Comparison of ENCODE assay signal across 2 cellular contexts in genomic region chr1:80779278-80779677, GRCh38.
TF ChIP-seq lines count a peak whose summit lies in the region.

No MANE protein-coding gene starts in this region.

TF ChIP-seq in liver, 16 proteins besides CTCF, POLR2A, EP300 and RAD21 (continued from another document):
- TF ChIP-seq ZBTB33 (IDR thresholded peaks at IDR 0.05) (no peak), FOXA2 (IDR thresholded peaks at IDR 0.05) (no peak), YY1 (IDR thresholded peaks at IDR 0.05) (no peak), HNF4G (IDR thresholded peaks at IDR 0.05) (no peak), TAF1 (conservative IDR thresholded peaks at IDR 0.05) (no peak), ATF3 (IDR thresholded peaks at IDR 0.05) (no peak), JUND (IDR thresholded peaks at IDR 0.05) (no peak), FOXA1 (IDR thresholded peaks at IDR 0.05) (no peak), MAX (IDR thresholded peaks at IDR 0.05) (no peak), REST (IDR thresholded peaks at IDR 0.05) (no peak), NR2F2 (IDR thresholded peaks at IDR 0.05) (no peak), GABPA (IDR thresholded peaks at IDR 0.05 in 1 of 2, conservative IDR thresholded peaks at IDR 0.05 in 1 of 2) (no peak)
TF ChIP-seq in liver: peak in this region for 0.

TF ChIP-seq in HepG2, 621 proteins besides CTCF, POLR2A, EP300 and RAD21 (continued from another document):
- TF ChIP-seq ZNF30 (CRISPR knock-in tag; IDR thresholded peaks at IDR 0.05) (no peak), CCAR2 (optimal IDR thresholded peaks at IDR 0.05; ENCODE audit: low read depth, low read length) (no peak), ZNF337 (CRISPR knock-in tag; IDR thresholded peaks at IDR 0.05; ENCODE audit: borderline replicate concordance, low read depth) (no peak), ZNF276 (CRISPR knock-in tag; IDR thresholded peaks at IDR 0.05; ENCODE audit: low read depth) (no peak), ZNF556 (CRISPR knock-in tag; IDR thresholded peaks at IDR 0.05; ENCODE audit: borderline replicate concordance) (no peak), ZBTB21 (CRISPR knock-in tag; IDR thresholded peaks at IDR 0.05) (no peak), ZZZ3 (CRISPR knock-in tag; IDR thresholded peaks at IDR 0.05; ENCODE audit: borderline replicate concordance) (no peak), PPARG (CRISPR knock-in tag; conservative IDR thresholded peaks at IDR 0.05) (no peak), SYNCRIP (IDR thresholded peaks at IDR 0.05; ENCODE audit: insufficient read depth, low read depth, low read length) (no peak), ZNF333 (CRISPR knock-in tag; IDR thresholded peaks at IDR 0.05; ENCODE audit: borderline replicate concordance) (no peak), ZFP36L1 (CRISPR knock-in tag; IDR thresholded peaks at IDR 0.05) (no peak), GATAD2A (CRISPR knock-in tag; IDR thresholded peaks at IDR 0.05) (no peak)
